ENCODE assay signal across 26 cellular contexts in genomic region chr3:164890061-164890460, GRCh38.
"Had no signal": no experiment of that assay in that cellular context is flagged by ENCODE, and none has a peak within 500 bp of the region (broad histone marks: within the 10 kb centered on the region; RNA-seq: fewer than 3 reads in every experiment).

No MANE protein-coding gene starts in this region.

- ATAC-seq: naive thymus-derived CD4-positive, alpha-beta T cell; natural killer cell treated with Interleukin-12 subunit alpha and Interleukin-12 subunit beta and Interleukin-15 and Interleukin-18, amount 100 ng/mL, for 72 hours; right lobe of liver; stimulated activated memory B cell treated with anti-CD40 and anti-IgM and Interleukin-4, amounts not matched to agents 10 μg/mL and 1 μg/mL and 100 μg/mL, for 72 hours; stimulated activated naive CD8-positive, alpha-beta T cell treated with anti-CD3 and anti-CD28 coated beads, Interleukin-15, amount 100 ng/mL, for 72 hours had no signal

- H3K79me2 ChIP-seq: hepatocyte, parathyroid adenoma had no signal

- H3K4me3 Mint-ChIP-seq: mesothelial cell of epicardium; naive thymus-derived CD4-positive, alpha-beta T cell; natural killer cell treated with Interleukin-12 subunit alpha and Interleukin-12 subunit beta and Interleukin-15 and Interleukin-18, amount 100 ng/mL, for 72 hours; stimulated activated memory B cell treated with anti-CD40 and anti-IgM and Interleukin-4, amounts not matched to agents 10 μg/mL and 1 μg/mL and 100 μg/mL, for 72 hours; stimulated activated naive CD8-positive, alpha-beta T cell treated with anti-CD3 and anti-CD28 coated beads, Interleukin-15, amount 100 ng/mL, for 72 hours had no signal

- H3K4me2 ChIP-seq: hepatocyte, smooth muscle cell had no signal

- H3K4me1 ChIP-seq: left ventricle myocardium inferior, parathyroid adenoma, right atrium auricular region, right lobe of liver, testis, thyroid gland, transverse colon, upper lobe of left lung, vagina had no signal

- H3K36me3 Mint-ChIP-seq: naive thymus-derived CD4-positive, alpha-beta T cell; stimulated activated memory B cell treated with anti-CD40 and anti-IgM and Interleukin-4, amounts not matched to agents 10 μg/mL and 1 μg/mL and 100 μg/mL, for 72 hours had no signal

- H3K4me1 Mint-ChIP-seq: naive thymus-derived CD4-positive, alpha-beta T cell; stimulated activated memory B cell treated with anti-CD40 and anti-IgM and Interleukin-4, amounts not matched to agents 10 μg/mL and 1 μg/mL and 100 μg/mL, for 72 hours; stimulated activated naive CD8-positive, alpha-beta T cell treated with anti-CD3 and anti-CD28 coated beads, Interleukin-15, amount 100 ng/mL, for 72 hours had no signal

- H3K9ac ChIP-seq: parathyroid adenoma had no signal

- H3K27ac ChIP-seq: hepatocyte, left ventricle myocardium inferior, neutrophil, parathyroid adenoma, right atrium auricular region, right lobe of liver, testis, thyroid gland, transverse colon, upper lobe of left lung, vagina had no signal

- H3K27me3 ChIP-seq: hepatocyte, neutrophil, right atrium auricular region, right lobe of liver, testis, thyroid gland, transverse colon, upper lobe of left lung, vagina had no signal

- H3K36me3 ChIP-seq: left ventricle myocardium inferior, neutrophil, right atrium auricular region, right lobe of liver, thyroid gland, transverse colon, upper lobe of left lung, vagina had no signal

- H3K4me3 ChIP-seq: hepatocyte, left ventricle myocardium inferior, lung, right atrium auricular region, right lobe of liver, smooth muscle cell, testis, thyroid gland, transverse colon, upper lobe of left lung, vagina had no signal

- H3K9me3 ChIP-seq: neutrophil, right lobe of liver, testis, thyroid gland, vagina had no signal

- H3K27me3 Mint-ChIP-seq: naive thymus-derived CD4-positive, alpha-beta T cell; natural killer cell treated with Interleukin-12 subunit alpha and Interleukin-12 subunit beta and Interleukin-15 and Interleukin-18, amount 100 ng/mL, for 72 hours; stimulated activated memory B cell treated with anti-CD40 and anti-IgM and Interleukin-4, amounts not matched to agents 10 μg/mL and 1 μg/mL and 100 μg/mL, for 72 hours; stimulated activated naive CD8-positive, alpha-beta T cell treated with anti-CD3 and anti-CD28 coated beads, Interleukin-15, amount 100 ng/mL, for 72 hours had no signal

- H2AFZ ChIP-seq: hepatocyte, parathyroid adenoma had no signal

- DNase-seq: islet precursor cell; left ventricle myocardium inferior; mesendoderm; naive thymus-derived CD4-positive, alpha-beta T cell; occipital lobe; right lobe of liver; stimulated activated CD4-positive, alpha-beta T cell treated with anti-CD3 and anti-CD28 coated beads, Interleukin-1b, Interleukin-23, amount 100 ng/mL, for 48 hours; stimulated activated CD4-positive, alpha-beta T cell treated with anti-CD3 and anti-CD28 coated beads, Interleukin-2, amount 100 ng/mL, for 48 hours; stimulated activated CD4-positive, alpha-beta T cell treated with anti-CD3 and anti-CD28 coated beads, Interleukin-4, amount 100 ng/mL, for 4 hours; stimulated activated CD8-positive, alpha-beta memory T cell treated with anti-CD3 and anti-CD28 coated beads, Interleukin-4, amount 100 ng/mL, for 48 hours; stimulated activated naive CD4-positive, alpha-beta T cell treated with Interleukin-2 at 50 U/mL for 16 hours; stimulated activated naive CD8-positive, alpha-beta T cell treated with anti-CD3 and anti-CD28 coated beads, Interleukin-15, amount 100 ng/mL, for 72 hours; testis; thyroid gland; transverse colon; upper lobe of left lung had no signal

- H3K27ac Mint-ChIP-seq: mesothelial cell of epicardium; naive thymus-derived CD4-positive, alpha-beta T cell; natural killer cell treated with Interleukin-12 subunit alpha and Interleukin-12 subunit beta and Interleukin-15 and Interleukin-18, amount 100 ng/mL, for 72 hours; stimulated activated memory B cell treated with anti-CD40 and anti-IgM and Interleukin-4, amounts not matched to agents 10 μg/mL and 1 μg/mL and 100 μg/mL, for 72 hours; stimulated activated naive CD8-positive, alpha-beta T cell treated with anti-CD3 and anti-CD28 coated beads, Interleukin-15, amount 100 ng/mL, for 72 hours had no signal
